ENCODE assay signal across 10 cellular contexts in genomic region chr2:238231809-238232208, GRCh38. TPM values are rescaled to one million over a fixed set of nuclear protein-coding genes. Genes with fewer than 3 reads are reported as not detected.
DNase-seq lines count a peak whose midpoint lies in the region; ATAC-seq and TF ChIP-seq lines count a peak whose summit lies in the region.
"Had no signal": no experiment of that assay in that cellular context is flagged by ENCODE, and none has a peak within 500 bp of the region (broad histone marks: within the 10 kb centered on the region; RNA-seq: fewer than 3 reads in every experiment).

No MANE protein-coding gene starts in this region.

- ATAC-seq in activated naive CD8-positive, alpha-beta T cell treated with anti-CD3 and anti-CD28 coated beads, Interleukin-2, amount 50 U/mL, for 24 hours, result no peak
- no peak for ATAC-seq in thoracic aorta (ENCODE audit: insufficient number of reproducible peaks, low FRiP score, low read depth)

- H3K4me3 ChIP-seq in breast epithelium (peak overlapping the region in 2 of 3 donors; percentile 56 to 73), mononuclear cell (ENCODE audit: low read length) (peak overlapping the region; percentile 43), thoracic aorta (peak overlapping the region; percentile 82)

- TF ChIP-seq POLR2A in breast epithelium (IDR thresholded peaks at IDR 0.05), result no peak

- peaks cover 7% of the 10 kb centered on the region for H3K4me1 Mint-ChIP-seq in MCF 10A (ENCODE audit: insufficient read depth, unreplicated experiment)
- peaks cover 32% of the 10 kb centered on the region for H3K4me1 Mint-ChIP-seq in activated naive CD8-positive, alpha-beta T cell treated with anti-CD3 and anti-CD28 coated beads, Interleukin-2, amount 50 U/mL, for 24 hours

- H3K4me1 ChIP-seq in breast epithelium (no peaks in the 10 kb centered on the region), mononuclear cell (ENCODE audit: insufficient read depth, low read length) (peaks cover 27% of the 10 kb centered on the region), thoracic aorta (ENCODE audit: control insufficient read depth in 1 of 2, low read depth in 2 of 2) (peaks cover 0 to 19% of the 10 kb centered on the region in 2 donors)

- H3K27me3 ChIP-seq in breast epithelium (no peaks in the 10 kb centered on the region), mononuclear cell (ENCODE audit: insufficient read depth, low read length) (peaks cover 11% of the 10 kb centered on the region), thoracic aorta (replicated peaks; ENCODE audit: insufficient read depth) (no peaks in the 10 kb centered on the region)

- CTCF ChIA-PET in MCF 10A (lab: Yijun Ruan, JAX), result interaction anchor here (1.0 kb wide), 1 partner anchor 25 kb away, joined by 3 read pairs; no protein-coding TSS in a partner anchor
- CTCF ChIA-PET in HEK293T (lab: Yijun Ruan, JAX), result no interaction called here

- no peak overlapping the region for H3K27ac ChIP-seq in breast epithelium
- no peak overlapping the region for H3K27ac ChIP-seq in thoracic aorta

- no peak for DNase-seq in breast epithelium (ENCODE audit: low spot score in 2 of 2)
- DNase-seq in MCF 10A (ENCODE audit: unreplicated experiment), result no peak
- no peak for DNase-seq in activated naive CD8-positive, alpha-beta T cell treated with anti-CD3 and anti-CD28 coated beads, Interleukin-2, amount 50 U/mL, for 24 hours
- DNase-seq in thoracic aorta (ENCODE audit: low spot score), result no peak
- DNase-seq in amniotic stem cell (lab: John Stamatoyannopoulos, UW), result no peak
- DNase-seq in DMS53 (lab: John Stamatoyannopoulos, UW), result no peak
- DNase-seq in HEK293T (ENCODE audit: extremely low spot score), result no peak
- DNase-seq: NCI-H2171 treated with DMSO at 0.1 percent for 48 hours, SHP77 had no signal

- no peak overlapping the region for H3K27ac Mint-ChIP-seq in MCF 10A (ENCODE audit: low read depth, unreplicated experiment)
- peak overlapping the region; percentile 6 for H3K27ac Mint-ChIP-seq in activated naive CD8-positive, alpha-beta T cell treated with anti-CD3 and anti-CD28 coated beads, Interleukin-2, amount 50 U/mL, for 24 hours

- intact Hi-C loops in breast epithelium (cut with DNase I; ENCODE audit: low total_unique reads), result no loop called here
- intact Hi-C loops in MCF 10A (cut with micrococcal nuclease), result no loop called here

- BruUV-seq in MCF 10A (replicated peaks; lab: Mats Ljungman, UMichigan), result no TSS peak

- no peaks in the 10 kb centered on the region for H3K36me3 Mint-ChIP-seq in MCF 10A (ENCODE audit: insufficient read depth, unreplicated experiment)
- peaks cover 6% of the 10 kb centered on the region for H3K36me3 Mint-ChIP-seq in activated naive CD8-positive, alpha-beta T cell treated with anti-CD3 and anti-CD28 coated beads, Interleukin-2, amount 50 U/mL, for 24 hours (ENCODE audit: low read depth)

- no peak overlapping the region for H3K4me3 Mint-ChIP-seq in MCF 10A (ENCODE audit: unreplicated experiment)
- peak overlapping the region; percentile 82 for H3K4me3 Mint-ChIP-seq in activated naive CD8-positive, alpha-beta T cell treated with anti-CD3 and anti-CD28 coated beads, Interleukin-2, amount 50 U/mL, for 24 hours

- no peaks in the 10 kb centered on the region for H3K9me3 Mint-ChIP-seq in MCF 10A (ENCODE audit: unreplicated experiment)
- H3K9me3 Mint-ChIP-seq in activated naive CD8-positive, alpha-beta T cell treated with anti-CD3 and anti-CD28 coated beads, Interleukin-2, amount 50 U/mL, for 24 hours, result no peaks in the 10 kb centered on the region

- TF ChIP-seq CTCF in breast epithelium (IDR thresholded peaks at IDR 0.05) (no peak), MCF 10A (IDR thresholded peaks at IDR 0.05; ENCODE audit: unreplicated experiment) (no peak), thoracic aorta (IDR thresholded peaks at IDR 0.05) (no peak)

- no peaks in the 10 kb centered on the region for H3K36me3 ChIP-seq in breast epithelium
- no peaks in the 10 kb centered on the region for H3K36me3 ChIP-seq in thoracic aorta

- POLR2A ChIA-PET in MCF 10A (lab: Yijun Ruan, JAX), result no interaction called here
- POLR2A ChIA-PET in HEK293T (lab: Yijun Ruan, JAX), result no interaction called here

- H3K27me3 Mint-ChIP-seq in MCF 10A (ENCODE audit: insufficient read depth, unreplicated experiment), result peaks cover 11% of the 10 kb centered on the region
- H3K27me3 Mint-ChIP-seq in activated naive CD8-positive, alpha-beta T cell treated with anti-CD3 and anti-CD28 coated beads, Interleukin-2, amount 50 U/mL, for 24 hours, result peaks cover 24% of the 10 kb centered on the region

- H3K9me3 ChIP-seq in breast epithelium (no peaks in the 10 kb centered on the region), mononuclear cell (ENCODE audit: low read depth, low read length) (no peaks in the 10 kb centered on the region), thoracic aorta (no peaks in the 10 kb centered on the region)

TF ChIP-seq in HEK293T, 16 proteins besides CTCF, POLR2A, EP300 and RAD21:
- TF ChIP-seq SUZ12 (IDR thresholded peaks at IDR 0.05) (no peak), ELF4 (IDR thresholded peaks at IDR 0.05) (no peak), BHLHE40 (IDR thresholded peaks at IDR 0.05; ENCODE audit: borderline replicate concordance) (no peak), L3MBTL2 (conservative IDR thresholded peaks at IDR 0.05) (no peak), ZNF384 (IDR thresholded peaks at IDR 0.05) (no peak), ARNT (IDR thresholded peaks at IDR 0.05) (no peak), NFRKB (IDR thresholded peaks at IDR 0.05) (no peak), HDGF (IDR thresholded peaks at IDR 0.05; ENCODE audit: borderline replicate concordance) (no peak), FOXA1 (IDR thresholded peaks at IDR 0.05) (no peak), TARDBP (IDR thresholded peaks at IDR 0.05) (no peak), SP1 (IDR thresholded peaks at IDR 0.05) (no peak), PKNOX1 (IDR thresholded peaks at IDR 0.05) (no peak), CTBP1 (IDR thresholded peaks at IDR 0.05; ENCODE audit: borderline replicate concordance) (no peak), FOXK2 (IDR thresholded peaks at IDR 0.05) (no peak), LEF1 (IDR thresholded peaks at IDR 0.05; ENCODE audit: borderline replicate concordance) (no peak), FOXM1 (IDR thresholded peaks at IDR 0.05; ENCODE audit: borderline replicate concordance) (no peak)

RNA-seq across cellular contexts. Expression of gene HES6, which starts 8.0 kb away (rescaled TPM):
- total RNA-seq in breast epithelium (1 to 10 TPM; 4.0 to 5.6 (median 4.7) TPM), MCF 10A (2022) (16.8 and 19.7 TPM in 2 replicates), mononuclear cell (5.4 TPM), thoracic aorta (10 to 100 TPM in 1 of 2 donors, 1 to 10 TPM in 1; 2.5 to 12.3 TPM)

RNA-seq across cellular contexts. Expression of gene ILKAP, which starts 28.3 kb away (rescaled TPM):
- total RNA-seq in breast epithelium, result 10 to 100 TPM; 31.4 to 43.9 (median 38.3) TPM
- 57.2 and 59.6 TPM in 2 replicates for total RNA-seq in MCF 10A (2022)
- total RNA-seq in mononuclear cell, result 66.5 TPM
- 10 to 100 TPM; 28.6 to 58.0 TPM for total RNA-seq in thoracic aorta

RNA-seq across cellular contexts. Expression of gene PER2, which starts 56.6 kb away (rescaled TPM):
- total RNA-seq in breast epithelium, result 10 to 100 TPM; 14.1 to 29.7 (median 16.1) TPM
- total RNA-seq in MCF 10A (2022), result 8.9 and 13.8 TPM in 2 replicates
- 18.7 TPM for total RNA-seq in mononuclear cell
- total RNA-seq in thoracic aorta, result 10 to 100 TPM; 14.2 to 26.2 TPM
